1 cellular context compared by ENCODE assay signal in genomic region chr17:35764123-35764991, GRCh38.
TF ChIP-seq lines count a peak whose summit lies in the region.

No MANE protein-coding gene starts in this region.

TF ChIP-seq in HepG2, 621 proteins besides CTCF, POLR2A, EP300 and RAD21 (continued from another document and continues in another):
- TF ChIP-seq CERS6 (CRISPR knock-in tag; IDR thresholded peaks at IDR 0.05): no peak
- no peak for TF ChIP-seq NFIC (IDR thresholded peaks at IDR 0.05; ENCODE audit: low read length)
- 0 out of 2 replicates have a peak, but pooled peaks have one; percentile 30 for TF ChIP-seq PHF20 (CRISPR knock-in tag; IDR thresholded peaks at IDR 0.05)
- peak; percentile 92 for TF ChIP-seq ZSCAN31 (CRISPR knock-in tag; IDR thresholded peaks at IDR 0.05; ENCODE audit: low read depth)
- no peak for TF ChIP-seq RCOR2 (CRISPR knock-in tag; IDR thresholded peaks at IDR 0.05)
- 0 out of 2 replicates have a peak, but pooled peaks have one; percentile 65 for TF ChIP-seq IRF1 (CRISPR knock-in tag; IDR thresholded peaks at IDR 0.05; ENCODE audit: low read depth)
- TF ChIP-seq THAP8 (CRISPR knock-in tag; IDR thresholded peaks at IDR 0.05; ENCODE audit: borderline replicate concordance): no peak
- TF ChIP-seq HNRNPLL (IDR thresholded peaks at IDR 0.05; ENCODE audit: low read depth, low read length, poor library complexity, severe bottlenecking): peak; percentile 77
- 0 out of 2 replicates have a peak, but pooled peaks have one; percentile 26 for TF ChIP-seq ZBTB44 (CRISPR knock-in tag; IDR thresholded peaks at IDR 0.05)
- no peak for TF ChIP-seq ZNF615 (CRISPR knock-in tag; IDR thresholded peaks at IDR 0.05; ENCODE audit: borderline replicate concordance)
- no peak for TF ChIP-seq SOX13 (IDR thresholded peaks at IDR 0.05)
- peak in 1 of 2 experiments; percentile 63; a peak in 2 of 4 replicates for TF ChIP-seq SOX13 (CRISPR knock-in tag; conservative IDR thresholded peaks at IDR 0.05 in 1 of 2, IDR thresholded peaks at IDR 0.05 in 1 of 2)
- peak; percentile 76; the same call in 1 of the 2 replicates for TF ChIP-seq SPEN (CRISPR knock-in tag; IDR thresholded peaks at IDR 0.05; ENCODE audit: low read depth)
- TF ChIP-seq FOXO1 (CRISPR knock-in tag; IDR thresholded peaks at IDR 0.05): 0 out of 2 replicates have a peak, but pooled peaks have one; percentile 21
- no peak for TF ChIP-seq ZNF282 (IDR thresholded peaks at IDR 0.05; ENCODE audit: partially characterized antibody)
- TF ChIP-seq TEAD3 (CRISPR knock-in tag; optimal IDR thresholded peaks at IDR 0.05; ENCODE audit: borderline replicate concordance): peak; percentile 46
- peak; percentile 80 for TF ChIP-seq STAG1 (CRISPR knock-in tag; IDR thresholded peaks at IDR 0.05)
- TF ChIP-seq ZNF562 (CRISPR knock-in tag; IDR thresholded peaks at IDR 0.05; ENCODE audit: borderline replicate concordance): no peak
- TF ChIP-seq ZNF264 (CRISPR knock-in tag; IDR thresholded peaks at IDR 0.05): no peak; the same call in 1 of the 2 replicates
- TF ChIP-seq MAFF (IDR thresholded peaks at IDR 0.05; ENCODE audit: low read depth, low read length): no peak
- TF ChIP-seq MAX (IDR thresholded peaks at IDR 0.05): peak; percentile 93
- TF ChIP-seq CBX1 (IDR thresholded peaks at IDR 0.05; ENCODE audit: low read depth): no peak
- TF ChIP-seq ZC3H13 (CRISPR knock-in tag; IDR thresholded peaks at IDR 0.05): 0 out of 2 replicates have a peak, but pooled peaks have one; percentile 67
- TF ChIP-seq ATF4 (CRISPR knock-in tag; IDR thresholded peaks at IDR 0.05): no peak; a peak in 2 of 4 replicates
- peak; percentile 37; the same call in 1 of the 2 replicates for TF ChIP-seq ZNF34 (CRISPR knock-in tag; IDR thresholded peaks at IDR 0.05; ENCODE audit: borderline replicate concordance)
- TF ChIP-seq CEBPZ (IDR thresholded peaks at IDR 0.05; ENCODE audit: low read length): no peak
- TF ChIP-seq ZNF280B (CRISPR knock-in tag; IDR thresholded peaks at IDR 0.05; ENCODE audit: borderline replicate concordance): peak; percentile 40; the same call in 1 of the 2 replicates
- TF ChIP-seq ZNF546 (CRISPR knock-in tag; conservative IDR thresholded peaks at IDR 0.05): peak; percentile 38; the same call in 1 of the 2 replicates
- no peak for TF ChIP-seq ZBTB3 (CRISPR knock-in tag; IDR thresholded peaks at IDR 0.05; ENCODE audit: borderline replicate concordance, low read depth)
- TF ChIP-seq STAT5B (CRISPR knock-in tag; IDR thresholded peaks at IDR 0.05): no peak
- TF ChIP-seq GTF3A (CRISPR knock-in tag; conservative IDR thresholded peaks at IDR 0.05): 0 out of 2 replicates have a peak, but pooled peaks have one; percentile 32
- TF ChIP-seq FOXA3 (CRISPR knock-in tag; IDR thresholded peaks at IDR 0.05): 0 out of 2 replicates have a peak, but pooled peaks have one; percentile 35
- TF ChIP-seq ZNF503 (CRISPR knock-in tag; IDR thresholded peaks at IDR 0.05): 0 out of 2 replicates have a peak, but pooled peaks have one; percentile 41
- TF ChIP-seq GTF2F1 (IDR thresholded peaks at IDR 0.05; ENCODE audit: low read length): no peak
- TF ChIP-seq GPN1 (CRISPR knock-in tag; IDR thresholded peaks at IDR 0.05; ENCODE audit: borderline replicate concordance): no peak
- TF ChIP-seq ZIK1 (CRISPR knock-in tag; IDR thresholded peaks at IDR 0.05; ENCODE audit: borderline replicate concordance, low read depth): peak; percentile 71; the same call in 1 of the 2 replicates
- TF ChIP-seq MATR3 (CRISPR knock-in tag; IDR thresholded peaks at IDR 0.05): no peak
- no peak for TF ChIP-seq HNF4G (IDR thresholded peaks at IDR 0.05; ENCODE audit: borderline replicate concordance, low read depth, low read length)
- TF ChIP-seq HNF4G (CRISPR knock-in tag; IDR thresholded peaks at IDR 0.05; ENCODE audit: borderline replicate concordance, low read depth): peak; percentile 27; the same call in 1 of the 2 replicates
- peak; percentile 61; the same call in 1 of the 2 replicates for TF ChIP-seq TEF (CRISPR knock-in tag; IDR thresholded peaks at IDR 0.05)
- 0 out of 2 replicates have a peak, but pooled peaks have one; percentile 20 for TF ChIP-seq CEBPG (CRISPR knock-in tag; IDR thresholded peaks at IDR 0.05)
- peak; percentile 61; the same call in 1 of the 2 replicates for TF ChIP-seq GATAD1 (CRISPR knock-in tag; IDR thresholded peaks at IDR 0.05)
- TF ChIP-seq AKNA (CRISPR knock-in tag; IDR thresholded peaks at IDR 0.05; ENCODE audit: borderline replicate concordance): no peak
- no peak for TF ChIP-seq ZNF713 (CRISPR knock-in tag; IDR thresholded peaks at IDR 0.05)
- TF ChIP-seq ZNF160 (CRISPR knock-in tag; IDR thresholded peaks at IDR 0.05): peak; percentile 54; the same call in 1 of the 2 replicates
- peak; percentile 64; the same call in 1 of the 2 replicates for TF ChIP-seq NKX3-1 (CRISPR knock-in tag; IDR thresholded peaks at IDR 0.05)
